ENCODE assay signal across 8 cellular contexts in genomic region chr3:72327008-72327407, GRCh38.
"Had no signal": no experiment of that assay in that cellular context is flagged by ENCODE, and none has a peak within 500 bp of the region (broad histone marks: within the 10 kb centered on the region; RNA-seq: fewer than 3 reads in every experiment).

No MANE protein-coding gene starts in this region.

- FAIRE-seq: G401.6, GM12878, GM12891, GM12892, GM18507, GM19239 had no signal

- H3K4me3 ChIP-seq: GM12878 had no signal

- ATAC-seq: GM12878 had no signal

- DNase-seq: GDM1, GF-D8 had no signal
